20 cellular contexts compared by ENCODE assay signal in the genomic region with DNA sequence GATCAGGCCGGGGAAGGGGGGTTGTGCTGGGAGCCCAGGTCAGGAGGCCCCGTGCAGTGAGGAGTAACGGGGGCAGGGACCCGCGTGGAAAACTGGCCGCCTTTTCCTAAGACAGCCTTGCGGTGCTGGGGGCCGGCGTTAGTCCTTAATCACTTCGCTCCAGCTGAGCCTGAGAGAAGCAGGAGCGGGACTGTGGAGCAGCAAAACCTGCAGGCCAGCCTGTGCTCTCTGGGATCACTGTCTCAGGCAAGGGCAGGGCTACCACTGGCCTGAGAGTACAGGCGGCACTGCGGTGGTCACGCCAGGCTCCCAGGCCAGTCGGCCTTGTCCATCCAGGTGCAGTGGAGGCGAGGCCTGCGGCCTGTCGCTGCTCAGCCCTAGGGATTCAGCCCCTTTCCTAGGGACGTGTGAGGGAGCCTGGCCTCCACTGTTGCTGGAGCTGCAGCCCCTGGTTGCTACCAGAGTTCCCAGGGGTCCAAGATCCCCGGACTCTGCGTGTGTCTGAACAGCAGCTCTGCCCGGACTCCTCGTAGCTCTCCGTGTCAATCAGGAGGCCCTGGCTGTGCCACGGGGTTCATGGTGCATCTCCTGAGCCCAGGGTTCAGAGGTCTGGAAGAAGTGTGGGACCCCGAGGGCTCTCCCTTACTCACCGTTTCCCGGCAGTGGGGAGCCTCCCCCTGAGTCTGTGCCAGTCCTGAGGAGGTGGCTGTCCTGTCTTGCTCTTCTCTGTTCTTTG.
"Had no signal": no experiment of that assay in that cellular context is flagged by ENCODE, and none has a peak within 500 bp of the region (broad histone marks: within the 10 kb centered on the region; RNA-seq: fewer than 3 reads in every experiment).

No MANE protein-coding gene starts in this region.

- H3K4me1 Mint-ChIP-seq: activated B cell treated with CpG ODN at 0.5 μM for 24 hours; activated CD4-positive, alpha-beta T cell treated with anti-CD3 and anti-CD28 coated beads, Interleukin-2, amount 10 ng/mL, durations not matched to agents 24 days and 14 days; brain; neural crest cell had no signal

- H3K4me1 ChIP-seq: foreskin keratinocyte, parathyroid adenoma, tibial artery had no signal

- H3K27ac ChIP-seq: foreskin keratinocyte, parathyroid adenoma, tibial artery had no signal

- ATAC-seq: activated CD8-positive, alpha-beta T cell treated with anti-CD3 and anti-CD28 coated beads, Interleukin-2, amount 10 ng/mL, durations not matched to agents 7 days and 5 days; foreskin keratinocyte had no signal

- H3K9me3 Mint-ChIP-seq: activated B cell treated with CpG ODN at 0.5 μM for 24 hours; activated CD4-positive, alpha-beta T cell treated with anti-CD3 and anti-CD28 coated beads, Interleukin-2, amount 10 ng/mL, durations not matched to agents 24 days and 14 days; activated naive CD8-positive, alpha-beta T cell treated with anti-CD3 and anti-CD28 coated beads for 36 hours had no signal

- H3K9ac ChIP-seq: parathyroid adenoma had no signal

- H3K9me3 ChIP-seq: tibial artery had no signal

- H3K27ac Mint-ChIP-seq: activated B cell treated with CpG ODN at 0.5 μM for 24 hours; activated CD4-positive, alpha-beta T cell treated with anti-CD3 and anti-CD28 coated beads, Interleukin-2, amount 10 ng/mL, durations not matched to agents 24 days and 14 days; activated CD8-positive, alpha-beta T cell treated with anti-CD3 and anti-CD28 coated beads, Interleukin-2, amount 10 ng/mL, durations not matched to agents 7 days and 5 days; activated naive CD8-positive, alpha-beta T cell treated with anti-CD3 and anti-CD28 coated beads for 36 hours had no signal

- DNase-seq: activated B cell treated with CpG ODN at 0.5 μM for 24 hours; activated CD4-positive, alpha-beta T cell treated with anti-CD3 and anti-CD28 coated beads, Interleukin-2, amount 10 ng/mL, durations not matched to agents 24 days and 14 days; activated CD8-positive, alpha-beta memory T cell treated with anti-CD3 and anti-CD28 coated beads, Interleukin-2, amount 50 U/mL, for 4 hours; activated CD8-positive, alpha-beta T cell treated with anti-CD3 and anti-CD28 coated beads, Interleukin-2, amount 10 ng/mL, durations not matched to agents 7 days and 5 days; activated effector memory CD4-positive, alpha-beta T cell treated with anti-CD3 and anti-CD28 coated beads, Interleukin-2, amount 50 U/mL, for 16 hours; activated naive CD8-positive, alpha-beta T cell treated with anti-CD3 and anti-CD28 coated beads for 36 hours; activated T-cell treated with anti-CD3 and anti-CD28 coated beads, Interleukin-2, amount 50 U/mL, for 48 hours; amygdala; central memory CD4-positive, alpha-beta T cell; cortex of kidney; effector CD8-positive, alpha-beta T cell; foreskin keratinocyte; stimulated activated CD4-positive, alpha-beta T cell treated with anti-CD3 and anti-CD28 coated beads, Interleukin-15, amount 100 ng/mL, for 24 hours; stimulated activated CD4-positive, alpha-beta T cell treated with anti-CD3 and anti-CD28 coated beads, Interleukin-4, amount 100 ng/mL, for 1 hour; stimulated activated naive CD4-positive, alpha-beta T cell; T-helper 2 cell; tibial artery had no signal

- H3K36me3 Mint-ChIP-seq: activated naive CD8-positive, alpha-beta T cell treated with anti-CD3 and anti-CD28 coated beads for 36 hours; brain had no signal

- H3K4me3 ChIP-seq: tibial artery had no signal

- H3K27me3 ChIP-seq: foreskin keratinocyte, tibial artery had no signal

- H3K27me3 Mint-ChIP-seq: activated B cell treated with CpG ODN at 0.5 μM for 24 hours; activated CD4-positive, alpha-beta T cell treated with anti-CD3 and anti-CD28 coated beads, Interleukin-2, amount 10 ng/mL, durations not matched to agents 24 days and 14 days; activated naive CD8-positive, alpha-beta T cell treated with anti-CD3 and anti-CD28 coated beads for 36 hours; brain had no signal

- H3K79me2 ChIP-seq: parathyroid adenoma had no signal

- H3K36me3 ChIP-seq: tibial artery had no signal

- H2AFZ ChIP-seq: parathyroid adenoma had no signal

- H3K4me3 Mint-ChIP-seq: activated B cell treated with CpG ODN at 0.5 μM for 24 hours; activated CD4-positive, alpha-beta T cell treated with anti-CD3 and anti-CD28 coated beads, Interleukin-2, amount 10 ng/mL, durations not matched to agents 24 days and 14 days; activated CD8-positive, alpha-beta T cell treated with anti-CD3 and anti-CD28 coated beads, Interleukin-2, amount 10 ng/mL, durations not matched to agents 7 days and 5 days; activated naive CD8-positive, alpha-beta T cell treated with anti-CD3 and anti-CD28 coated beads for 36 hours; brain; neural crest cell had no signal
